9 cellular contexts compared by ENCODE assay signal in genomic region chr19:44807652-44808462, GRCh38. TPM values are rescaled to one million over a fixed set of nuclear protein-coding genes. Genes with fewer than 3 reads are reported as not detected.
A peak's percentile ranks its signal among the peaks of the same experiment; 100 is the strongest.
DNase-seq lines count a peak whose midpoint lies in the region; ATAC-seq, FAIRE-seq and TF ChIP-seq lines count a peak whose summit lies in the region.
"Had no signal": no experiment of that assay in that cellular context is flagged by ENCODE, and none has a peak within 500 bp of the region (broad histone marks: within the 10 kb centered on the region; RNA-seq: fewer than 3 reads in every experiment).

No MANE protein-coding gene starts in this region.

- 16% methylated on average over 14 of the region's 14 CpGs for WGBS in liver

- peaks cover 4% of the 10 kb centered on the region for H3K9me3 ChIP-seq in MG63
- H3K9me3 ChIP-seq in liver (ENCODE audit: control insufficient read depth in 4 of 4, low read length in 3 of 4): no peaks in the 10 kb centered on the region

- no peak for TF ChIP-seq POLR2A in H54 (IDR thresholded peaks at IDR 0.05; ENCODE audit: low read depth, low read length)

- no peak overlapping the region for H3K4me3 ChIP-seq in MG63
- H3K4me3 ChIP-seq in cardiac fibroblast (replicated peaks in 1 of 2; ENCODE audit: low read depth in 2 of 2, low read length in 2 of 2): no peak overlapping the region
- no peak overlapping the region for H3K4me3 ChIP-seq in liver (ENCODE audit: low read depth in 1 of 3, low read length in 3 of 3)

- no peak for FAIRE-seq in H54 (lab: Jason Lieb, UNC)

- no peak for ATAC-seq in GM18520 (IDR thresholded peaks at IDR 0.05; ENCODE audit: unreplicated experiment)

- peak overlapping the region; percentile 65 to 80 for H3K27ac ChIP-seq in liver (ENCODE audit: low read depth in 1 of 2, low read length in 2 of 2)

- DNase-seq in CMK (ENCODE audit: low read depth): peak; percentile 53
- DNase-seq in MG63: peak; percentile 61
- DNase-seq in cardiac fibroblast (ENCODE audit: low read depth in 2 of 2): peak; percentile 35 to 48
- DNase-seq in NCI-H2171 treated with DMSO at 0.1 percent for 48 hours (lab: John Stamatoyannopoulos, UW): no peak
- DNase-seq in H54 (ENCODE audit: insufficient read length, low spot score): no peak
- no peak for DNase-seq in MV-4-11 (lab: John Stamatoyannopoulos, UW)

- no peaks in the 10 kb centered on the region; the same call in 1 of the 2 replicates for H3K27me3 ChIP-seq in MG63
- H3K27me3 ChIP-seq in liver (ENCODE audit: control insufficient read depth in 4 of 4, insufficient read depth in 4 of 4, low read length in 3 of 4): no peaks in the 10 kb centered on the region

- TF ChIP-seq CTCF in cardiac fibroblast (IDR thresholded peaks at IDR 0.05; ENCODE audit: low read depth, low read length) (peak; percentile 57), liver (IDR thresholded peaks at IDR 0.05; ENCODE audit: low read depth, low read length, missing input control) (peak; percentile 40)

- H3K4me1 ChIP-seq in liver (ENCODE audit: control insufficient read depth in 4 of 4, insufficient read depth in 4 of 4, low read length in 3 of 4): peaks cover 11 to 27% (median 21%) of the 10 kb centered on the region in 4 donors

- H3K9ac ChIP-seq in liver (ENCODE audit: low read depth in 1 of 2, low read length in 2 of 2): no peak overlapping the region

- no peaks in the 10 kb centered on the region for H3K36me3 ChIP-seq in MG63
- H3K36me3 ChIP-seq in liver (ENCODE audit: control insufficient read depth in 4 of 4, insufficient read depth in 3 of 4, low read depth in 1 of 4, low read length in 3 of 4): peaks cover 0 to 2% (median 0%) of the 10 kb centered on the region in 4 donors

- TF ChIP-seq RAD21 in liver (IDR thresholded peaks at IDR 0.05): peak; percentile 65 to 75

TF ChIP-seq in liver, 16 proteins besides CTCF, POLR2A, EP300 and RAD21:
- TF ChIP-seq NR2F2 (IDR thresholded peaks at IDR 0.05): peak; percentile 54
- TF ChIP-seq SP1 (IDR thresholded peaks at IDR 0.05): peak; percentile 48
- no peak for TF ChIP-seq EGR1 (IDR thresholded peaks at IDR 0.05; ENCODE audit: low read depth in 2 of 2)
- TF ChIP-seq RXRA (IDR thresholded peaks at IDR 0.05): peak; percentile 73 to 83
- TF ChIP-seq YY1 (IDR thresholded peaks at IDR 0.05): no peak
- TF ChIP-seq REST (IDR thresholded peaks at IDR 0.05): no peak
- TF ChIP-seq HNF4A (conservative IDR thresholded peaks at IDR 0.05): peak in 1 of 2 donors; percentile 67
TF ChIP-seq in liver: peak in this region for 4.

RNA-seq across cellular contexts. Expression of gene BCAM, which starts 1.0 kb away (rescaled TPM):
- total RNA-seq in MG63 (2014; rRNA removed; shearing (Covaris generic); ENCODE audit: low replicate concordance): 4.1 and 6.1 TPM in 2 replicates
- 10 to 100 TPM; 15.1 to 87.4 TPM for total RNA-seq in liver
- 10 to 100 TPM; 10.5 to 23.1 TPM for polyA plus RNA-seq in liver
- total RNA-seq: mononuclear cell had no signal

RNA-seq across cellular contexts. Expression of gene CBLC, which starts 30.2 kb away (rescaled TPM):
- total RNA-seq in MG63 (2014; rRNA removed; shearing (Covaris generic); ENCODE audit: low replicate concordance): not detected in 2 replicates
- total RNA-seq in liver: 10 to 100 TPM in 1 of 2 donors, 1 to 10 TPM in 1; 2.1 to 14.0 TPM
- polyA plus RNA-seq in liver: 1 to 10 TPM; 8.0 to 9.6 TPM
- total RNA-seq: mononuclear cell had no signal

RNA-seq across cellular contexts. Expression of gene NECTIN2, which starts 38.2 kb away (rescaled TPM):
- 23.6 and 38.2 TPM in 2 replicates for total RNA-seq in MG63 (2014; rRNA removed; shearing (Covaris generic); ENCODE audit: low replicate concordance)
- 10 to 100 TPM; 49.4 to 54.9 TPM for total RNA-seq in liver
- 10 to 100 TPM; 56.2 to 77.5 TPM for polyA plus RNA-seq in liver

RNA-seq across cellular contexts. Expression of gene BCL3, which starts 59.3 kb away (rescaled TPM):
- 2.2 and 3.6 TPM in 2 replicates for total RNA-seq in MG63 (2014; rRNA removed; shearing (Covaris generic); ENCODE audit: low replicate concordance)
- 10 to 100 TPM in 1 of 2 donors, 1 to 10 TPM in 1; 4.5 to 29.1 TPM for total RNA-seq in liver
- 10 to 100 TPM; 10.3 to 63.6 TPM for polyA plus RNA-seq in liver

Comparison
In these comparisons a context has a peak if more than half of its experiments do, and no peak if none do; other contexts are left out.
1. DNase-seq: peak in CMK (single experiment), MG63 (single experiment) and cardiac fibroblast (2 of 2); none in NCI-H2171 treated with DMSO at 0.1 percent for 48 hours (single experiment), H54 (single experiment) and MV-4-11 (single experiment).